9 cellular contexts compared by ENCODE assay signal in genomic region chr10:69335613-69336012, GRCh38. TPM values are rescaled to one million over a fixed set of nuclear protein-coding genes. Genes with fewer than 3 reads are reported as not detected.
DNase-seq lines count a peak whose midpoint lies in the region; ATAC-seq and TF ChIP-seq lines count a peak whose summit lies in the region.
"Had no signal": no experiment of that assay in that cellular context is flagged by ENCODE, and none has a peak within 500 bp of the region (broad histone marks: within the 10 kb centered on the region; RNA-seq: fewer than 3 reads in every experiment).

No MANE protein-coding gene starts in this region.

- H3K14ac ChIP-seq in mesenchymal stem cell (ENCODE audit: low read length in 2 of 2) = no peak overlapping the region

- TF ChIP-seq CTCF in MCF 10A (IDR thresholded peaks at IDR 0.05; ENCODE audit: unreplicated experiment) = no peak
- no peak for TF ChIP-seq CTCF in tibial artery (IDR thresholded peaks at IDR 0.05)

- peaks cover 0 to 27% of the 10 kb centered on the region in 2 donors for H3K36me3 Mint-ChIP-seq in activated naive CD4-positive, alpha-beta T cell treated with anti-CD3 and anti-CD28 coated beads, Interleukin-2, amount 50 U/mL, for 72 hours
- H3K36me3 Mint-ChIP-seq in activated naive CD4-positive, alpha-beta T cell treated with anti-CD3 and anti-CD28 coated beads, Interleukin-2, amount 10 ng/mL, durations not matched to agents 7 days and 5 days = peaks cover 20% of the 10 kb centered on the region
- H3K36me3 Mint-ChIP-seq in MCF 10A (ENCODE audit: insufficient read depth, unreplicated experiment) = peaks cover 31% of the 10 kb centered on the region

- H2AFZ ChIP-seq in mesenchymal stem cell (ENCODE audit: low read depth, low read length) = no peak overlapping the region

- no peak overlapping the region for H3K27ac ChIP-seq in mesenchymal stem cell (ENCODE audit: low read length, poor library complexity, severe bottlenecking)
- H3K27ac ChIP-seq in tibial artery = peak overlapping the region; percentile 81 to 87

- POLR2A ChIA-PET in MCF 10A (lab: Yijun Ruan, JAX) = interaction anchor here (3.6 to 10.6 kb wide), 4 partner anchors 13 to 40 kb away, joined by 19 to 282 read pairs (median 56); no protein-coding TSS in a partner anchor

- H3K36me3 ChIP-seq in mesenchymal stem cell (ENCODE audit: control insufficient read depth in 1 of 2, insufficient read depth in 2 of 2, low read depth in 1 of 2, low read length in 2 of 2) = peaks cover 15 to 24% of the 10 kb centered on the region in 2 experiments
- H3K36me3 ChIP-seq in tibial artery = peaks cover 0 to 5% (median 0%) of the 10 kb centered on the region in 3 donors

- no peak overlapping the region for H3K4me3 Mint-ChIP-seq in activated naive CD4-positive, alpha-beta T cell treated with anti-CD3 and anti-CD28 coated beads, Interleukin-2, amount 10 ng/mL, durations not matched to agents 7 days and 5 days
- no peak overlapping the region for H3K4me3 Mint-ChIP-seq in MCF 10A (ENCODE audit: unreplicated experiment)

- H3K4me1 ChIP-seq in mesenchymal stem cell (ENCODE audit: control insufficient read depth, insufficient read depth, low read depth, low read length) (peaks cover 50% of the 10 kb centered on the region), tibial artery (peaks cover 5 to 100% (median 85%) of the 10 kb centered on the region in 4 donors)

- H3K27me3 ChIP-seq in mesenchymal stem cell (ENCODE audit: control insufficient read depth in 1 of 2, insufficient read depth in 1 of 2, low read length in 2 of 2) (no peaks in the 10 kb centered on the region), tibial artery (no peaks in the 10 kb centered on the region)

- H2BK120ac ChIP-seq in mesenchymal stem cell (ENCODE audit: low read depth, low read length) = no peak overlapping the region

- CTCF ChIA-PET in activated naive CD4-positive, alpha-beta T cell treated with anti-CD3 and anti-CD28 coated beads, Interleukin-2, amount 10 ng/mL, durations not matched to agents 7 days and 5 days (lab: Charles Lee) = no interaction called here
- CTCF ChIA-PET in MCF 10A (lab: Yijun Ruan, JAX) = interaction anchor here (0.6 to 2.4 kb wide), 4 partner anchors 14 to 320 kb away, joined by 3 to 6 read pairs (median 4); no protein-coding TSS in a partner anchor

- no TSS peak for BruUV-seq in MCF 10A (replicated peaks; lab: Mats Ljungman, UMichigan)

- H3K4me3 ChIP-seq in mesenchymal stem cell (ENCODE audit: insufficient read depth in 1 of 2, low read depth in 1 of 2, low read length in 2 of 2) = peak overlapping the region in 1 of 2 experiments; percentile 34
- H3K4me3 ChIP-seq in tibial artery = peak overlapping the region in 1 of 2 donors; percentile 0

- peak overlapping the region in 1 of 2 experiments; percentile 81 for H3K18ac ChIP-seq in mesenchymal stem cell (ENCODE audit: low read depth in 1 of 2, low read length in 2 of 2)

- H3K4me1 Mint-ChIP-seq in activated naive CD4-positive, alpha-beta T cell treated with anti-CD3 and anti-CD28 coated beads, Interleukin-2, amount 10 ng/mL, durations not matched to agents 7 days and 5 days = peaks cover 58% of the 10 kb centered on the region
- peaks cover 65% of the 10 kb centered on the region for H3K4me1 Mint-ChIP-seq in MCF 10A (ENCODE audit: insufficient read depth, unreplicated experiment)

- H3K4ac ChIP-seq in mesenchymal stem cell (ENCODE audit: low read depth in 1 of 2, low read length in 2 of 2) = no peak overlapping the region

- H2AK5ac ChIP-seq in mesenchymal stem cell (ENCODE audit: low read length, severe bottlenecking) = peak overlapping the region; percentile 3

- 96% methylated on average over 7 of the region's 8 CpGs for WGBS in mesenchymal stem cell

- H4K8ac ChIP-seq in mesenchymal stem cell (ENCODE audit: low read length) = peak overlapping the region; percentile 24

- no peaks in the 10 kb centered on the region for H3K27me3 Mint-ChIP-seq in activated naive CD4-positive, alpha-beta T cell treated with anti-CD3 and anti-CD28 coated beads, Interleukin-2, amount 10 ng/mL, durations not matched to agents 7 days and 5 days
- no peaks in the 10 kb centered on the region for H3K27me3 Mint-ChIP-seq in MCF 10A (ENCODE audit: insufficient read depth, unreplicated experiment)

- H3K9ac ChIP-seq in mesenchymal stem cell (ENCODE audit: low read length) = peak overlapping the region; percentile 53

- H3K27ac Mint-ChIP-seq in activated naive CD4-positive, alpha-beta T cell treated with anti-CD3 and anti-CD28 coated beads, Interleukin-2, amount 50 U/mL, for 72 hours = peak overlapping the region; percentile 57 to 71
- H3K27ac Mint-ChIP-seq in activated naive CD4-positive, alpha-beta T cell treated with anti-CD3 and anti-CD28 coated beads, Interleukin-2, amount 10 ng/mL, durations not matched to agents 7 days and 5 days = no peak overlapping the region
- peak overlapping the region; percentile 93 for H3K27ac Mint-ChIP-seq in MCF 10A (ENCODE audit: low read depth, unreplicated experiment)

- H3K79me1 ChIP-seq in mesenchymal stem cell (replicated peaks; ENCODE audit: low read length, poor library complexity, severe bottlenecking) = peaks cover 26% of the 10 kb centered on the region

- H3K23ac ChIP-seq in mesenchymal stem cell (ENCODE audit: low read length in 2 of 2) = no peak overlapping the region

- no peak overlapping the region for H2BK5ac ChIP-seq in mesenchymal stem cell (ENCODE audit: low read depth, low read length, poor library complexity, severe bottlenecking)

- H2BK15ac ChIP-seq in mesenchymal stem cell (ENCODE audit: low read depth, poor library complexity, severe bottlenecking) = peak overlapping the region; percentile 36

- intact Hi-C loops in MCF 10A (cut with micrococcal nuclease) = loop anchor here (5.0 to 10.0 kb wide), 2 partner anchors 42 to 211 kb away; partner anchors contain the start of gene VPS26A
- intact Hi-C loops in tibial artery (cut with DNase I; ENCODE audit: low total_unique reads) = no loop called here

- H2BK12ac ChIP-seq in mesenchymal stem cell (ENCODE audit: low read length in 2 of 2) = peak overlapping the region; percentile 44 to 79

- H3K4me2 ChIP-seq in mesenchymal stem cell (ENCODE audit: low read length, poor library complexity, severe bottlenecking) = no peak overlapping the region

- no peak for DNase-seq in activated naive CD4-positive, alpha-beta T cell treated with anti-CD3 and anti-CD28 coated beads, Interleukin-2, amount 50 U/mL, for 72 hours (ENCODE audit: low spot score in 2 of 2)
- no peak for DNase-seq in activated naive CD4-positive, alpha-beta T cell treated with anti-CD3 and anti-CD28 coated beads, Interleukin-2, amount 10 ng/mL, durations not matched to agents 7 days and 5 days
- DNase-seq in MCF 10A (ENCODE audit: unreplicated experiment) (no peak), mesenchymal stem cell (no peak), tibial artery (no peak), DMS 273 (lab: John Stamatoyannopoulos, UW; ENCODE audit: unreplicated experiment) (no peak), DMS153 treated with DMSO at 0.1 percent for 48 hours (lab: John Stamatoyannopoulos, UW; ENCODE audit: unreplicated experiment) (no peak), activated gamma-delta T cell treated with Interleukin-2 at 50 U/mL for 16 hours (no peak)
- DNase-seq: NCI-H187 treated with DMSO at 0.1 percent for 48 hours had no signal

- peak overlapping the region; percentile 40 for H4K91ac ChIP-seq in mesenchymal stem cell (ENCODE audit: low read length)

- ATAC-seq in activated naive CD4-positive, alpha-beta T cell treated with anti-CD3 and anti-CD28 coated beads, Interleukin-2, amount 50 U/mL, for 72 hours = no peak

- no peaks in the 10 kb centered on the region for H3K9me3 ChIP-seq in mesenchymal stem cell (ENCODE audit: control insufficient read depth, low read length)
- H3K9me3 ChIP-seq in tibial artery = no peaks in the 10 kb centered on the region

- H3K9me3 Mint-ChIP-seq in activated naive CD4-positive, alpha-beta T cell treated with anti-CD3 and anti-CD28 coated beads, Interleukin-2, amount 50 U/mL, for 72 hours = no peaks in the 10 kb centered on the region
- H3K9me3 Mint-ChIP-seq in activated naive CD4-positive, alpha-beta T cell treated with anti-CD3 and anti-CD28 coated beads, Interleukin-2, amount 10 ng/mL, durations not matched to agents 7 days and 5 days = no peaks in the 10 kb centered on the region
- H3K9me3 Mint-ChIP-seq in MCF 10A (ENCODE audit: unreplicated experiment) = no peaks in the 10 kb centered on the region

RNA-seq across cellular contexts. Expression of gene HK1, which starts 57.3 kb away (rescaled TPM):
- 100 to 1,000 TPM; 157 to 235 TPM for total RNA-seq in activated naive CD4-positive, alpha-beta T cell treated with anti-CD3 and anti-CD28 coated beads, Interleukin-2, amount 50 U/mL, for 72 hours
- total RNA-seq in MCF 10A (2022) = 126 and 134 TPM in 2 replicates
- 69.5 TPM for polyA plus RNA-seq in mesenchymal stem cell (2013, experiment 1 of 2)
- polyA plus RNA-seq in mesenchymal stem cell (2013, experiment 2 of 2) = 67.5 TPM
